In the genomic region with DNA sequence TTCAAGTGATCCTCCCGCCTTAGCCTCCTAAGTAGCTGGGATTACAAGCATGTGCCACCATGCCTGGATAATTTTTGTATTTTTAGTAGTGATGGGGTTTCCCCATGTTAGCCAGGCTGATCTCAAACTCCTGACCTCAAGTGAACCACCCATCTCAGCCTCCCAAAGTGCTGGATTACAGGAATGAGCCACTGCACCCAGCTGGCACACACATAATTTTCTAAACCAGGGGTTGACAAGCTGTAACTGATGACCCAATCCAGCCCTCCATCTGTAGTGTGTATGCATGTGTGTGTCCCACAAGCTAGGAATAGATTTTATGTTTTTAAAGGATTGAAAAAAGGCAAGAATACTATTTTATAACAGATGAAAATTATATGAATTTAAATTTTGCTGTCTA, we compare ENCODE assay signal across 22 cellular contexts.
DNase-seq lines count a peak whose midpoint lies in the region; ATAC-seq, FAIRE-seq and TF ChIP-seq lines count a peak whose summit lies in the region.
"Had no signal": no experiment of that assay in that cellular context is flagged by ENCODE, and none has a peak within 500 bp of the region (broad histone marks: within the 10 kb centered on the region; RNA-seq: fewer than 3 reads in every experiment).

No MANE protein-coding gene starts in this region.

- no peaks in the 10 kb centered on the region for H3K36me3 ChIP-seq in endothelial cell of umbilical vein (ENCODE audit: control insufficient read depth in 2 of 2, extremely low read depth in 1 of 2, insufficient read depth in 2 of 2, low read length in 2 of 2)
- H3K36me3 ChIP-seq: BE2C; BLaER1 treated with 17β-estradiol and CSF1 and Interleukin-3, amounts not matched to agents 10 nM and 100 nM had no signal

- dilution Hi-C loops in endothelial cell of umbilical vein (cut with MboI; ENCODE audit: extremely low pct_ligation_motif_present, low sequenced_read_pairs), result no loop called here

- DNase-seq in AG10803 (ENCODE audit: low read depth) (peak; percentile 20), NCI-H524 (lab: John Stamatoyannopoulos, UW) (peak; percentile 2 to 71), NCI-H82 treated with DMSO at 0.1 percent for 48 hours (lab: John Stamatoyannopoulos, UW; ENCODE audit: unreplicated experiment) (peak; percentile 30), endothelial cell of umbilical vein (ENCODE audit: low read depth, low spot score) (no peak), urothelium cell line (ENCODE audit: low spot score) (no peak), AG20443 (ENCODE audit: low spot score) (no peak), COR-L47 (lab: John Stamatoyannopoulos, UW) (no peak)
- DNase-seq: AML-193; BE2C; Calu3; CD4-positive, alpha-beta T cell; CD8-positive, alpha-beta memory T cell; DMS79; EL; GDM1; H9 had no signal

- no peaks in the 10 kb centered on the region for H3K27me3 ChIP-seq in endothelial cell of umbilical vein (ENCODE audit: control insufficient read depth in 2 of 2, insufficient read depth in 2 of 2, low read length in 2 of 2)
- H3K27me3 ChIP-seq: BE2C; BLaER1 treated with 17β-estradiol and CSF1 and Interleukin-3, amounts not matched to agents 10 nM and 100 nM had no signal

- no peaks in the 10 kb centered on the region for H3K79me2 ChIP-seq in endothelial cell of umbilical vein (ENCODE audit: control insufficient read depth, insufficient read depth, low read length)

- no peak overlapping the region for H3K9ac ChIP-seq in endothelial cell of umbilical vein (replicated peaks; ENCODE audit: extremely low read depth, insufficient read depth, low read length)
- H3K9ac ChIP-seq: BLaER1 treated with 17β-estradiol and CSF1 and Interleukin-3, amounts not matched to agents 10 nM and 100 nM had no signal

- FAIRE-seq in endothelial cell of umbilical vein (lab: Jason Lieb, UNC), result peak; percentile 4
- no peak for FAIRE-seq in urothelium cell line (lab: Jason Lieb, UNC)
- FAIRE-seq: GM12891, GM18507 had no signal

- intact Hi-C loops in endothelial cell of umbilical vein (cut with micrococcal nuclease), result no loop called here

- no peaks in the 10 kb centered on the region for H3K9me1 ChIP-seq in endothelial cell of umbilical vein (replicated peaks; ENCODE audit: control insufficient read depth, extremely low read depth, insufficient read depth, low read length)

- no peak overlapping the region for H3K27ac ChIP-seq in endothelial cell of umbilical vein (ENCODE audit: insufficient read depth, low read depth, low read length)
- H3K27ac ChIP-seq: BLaER1 treated with 17β-estradiol and CSF1 and Interleukin-3, amounts not matched to agents 10 nM and 100 nM had no signal

- no peak overlapping the region for H3K4me2 ChIP-seq in endothelial cell of umbilical vein (ENCODE audit: insufficient read depth, low read length)
- H3K4me2 ChIP-seq: BLaER1 treated with 17β-estradiol and CSF1 and Interleukin-3, amounts not matched to agents 10 nM and 100 nM; GM23338 had no signal

- H3K4me3 ChIP-seq in AG10803 (ENCODE audit: low read length) (no peak overlapping the region), endothelial cell of umbilical vein (replicated peaks in 1 of 3; ENCODE audit: insufficient read depth in 1 of 3, low read depth in 1 of 3, low read length in 3 of 3) (no peak overlapping the region)
- H3K4me3 ChIP-seq: BLaER1 treated with 17β-estradiol and CSF1 and Interleukin-3, amounts not matched to agents 10 nM and 100 nM; GM23338 had no signal

- no peaks in the 10 kb centered on the region for H3K9me3 ChIP-seq in endothelial cell of umbilical vein (replicated peaks; ENCODE audit: control insufficient read depth, insufficient read depth, low read length)
- H3K9me3 ChIP-seq: BE2C; BLaER1 treated with 17β-estradiol and CSF1 and Interleukin-3, amounts not matched to agents 10 nM and 100 nM had no signal

- TF ChIP-seq POLR2A in endothelial cell of umbilical vein (IDR thresholded peaks at IDR 0.05; ENCODE audit: low read depth, low read length), result no peak

- TF ChIP-seq CTCF in AG10803 (conservative IDR thresholded peaks at IDR 0.05; ENCODE audit: low read length) (no peak), endothelial cell of umbilical vein (IDR thresholded peaks at IDR 0.05; ENCODE audit: extremely low read depth in 1 of 2, insufficient read depth in 1 of 2, low read depth in 1 of 2, low read length in 2 of 2) (no peak)

- H4K20me1 ChIP-seq in endothelial cell of umbilical vein (replicated peaks; ENCODE audit: control insufficient read depth, extremely low read depth, insufficient read depth, low read length), result no peaks in the 10 kb centered on the region
- H4K20me1 ChIP-seq: BLaER1 treated with 17β-estradiol and CSF1 and Interleukin-3, amounts not matched to agents 10 nM and 100 nM had no signal

- no peak for ATAC-seq in HG03460 (IDR thresholded peaks at IDR 0.05; ENCODE audit: unreplicated experiment)
- ATAC-seq: GM23338, HCT116 had no signal

- peaks cover 3% of the 10 kb centered on the region for H3K4me1 ChIP-seq in endothelial cell of umbilical vein (ENCODE audit: control insufficient read depth, extremely low read depth, insufficient read depth, low read length)
- H3K4me1 ChIP-seq: BE2C; BLaER1 treated with 17β-estradiol and CSF1 and Interleukin-3, amounts not matched to agents 10 nM and 100 nM had no signal

- POLR2A ChIA-PET in endothelial cell of umbilical vein (lab: Charles Lee), result no interaction called here

- H2AFZ ChIP-seq in endothelial cell of umbilical vein (ENCODE audit: low read depth, low read length), result no peak overlapping the region
- H2AFZ ChIP-seq: GM23338 had no signal

- BruUV-seq in endothelial cell of umbilical vein (replicated peaks; lab: Mats Ljungman, UMichigan), result no TSS peak

- CTCF ChIA-PET in endothelial cell of umbilical vein (lab: Charles Lee), result no interaction called here

TF ChIP-seq in endothelial cell of umbilical vein, 7 proteins besides CTCF, POLR2A, EP300 and RAD21:
- TF ChIP-seq GATA2 (IDR thresholded peaks at IDR 0.05; ENCODE audit: insufficient read depth, insufficient read length, low read depth, low read length) (no peak), JUN (IDR thresholded peaks at IDR 0.05; ENCODE audit: borderline replicate concordance, insufficient read depth, insufficient read length, low read depth) (no peak), FOS (IDR thresholded peaks at IDR 0.05; ENCODE audit: borderline replicate concordance, insufficient read depth, low read length) (no peak)
- TF ChIP-seq, protein P1, sequence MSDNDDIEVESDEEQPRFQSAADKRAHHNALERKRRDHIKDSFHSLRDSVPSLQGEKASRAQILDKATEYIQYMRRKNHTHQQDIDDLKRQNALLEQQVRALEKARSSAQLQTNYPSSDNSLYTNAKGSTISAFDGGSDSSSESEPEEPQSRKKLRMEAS (IDR thresholded peaks at IDR 0.05; ENCODE audit: insufficient read depth, insufficient read length), result no peak
TF ChIP-seq in endothelial cell of umbilical vein: peak in this region for 0.

Comparison
In these comparisons a context has a peak if more than half of its experiments do, and no peak if none do; other contexts are left out.
1. DNase-seq: peak in AG10803 (single experiment), NCI-H524 (2 of 2) and NCI-H82 treated with DMSO at 0.1 percent for 48 hours (single experiment); none in endothelial cell of umbilical vein (single experiment), urothelium cell line (single experiment), AG20443 (single experiment) and COR-L47 (single experiment).